In the genomic region with DNA sequence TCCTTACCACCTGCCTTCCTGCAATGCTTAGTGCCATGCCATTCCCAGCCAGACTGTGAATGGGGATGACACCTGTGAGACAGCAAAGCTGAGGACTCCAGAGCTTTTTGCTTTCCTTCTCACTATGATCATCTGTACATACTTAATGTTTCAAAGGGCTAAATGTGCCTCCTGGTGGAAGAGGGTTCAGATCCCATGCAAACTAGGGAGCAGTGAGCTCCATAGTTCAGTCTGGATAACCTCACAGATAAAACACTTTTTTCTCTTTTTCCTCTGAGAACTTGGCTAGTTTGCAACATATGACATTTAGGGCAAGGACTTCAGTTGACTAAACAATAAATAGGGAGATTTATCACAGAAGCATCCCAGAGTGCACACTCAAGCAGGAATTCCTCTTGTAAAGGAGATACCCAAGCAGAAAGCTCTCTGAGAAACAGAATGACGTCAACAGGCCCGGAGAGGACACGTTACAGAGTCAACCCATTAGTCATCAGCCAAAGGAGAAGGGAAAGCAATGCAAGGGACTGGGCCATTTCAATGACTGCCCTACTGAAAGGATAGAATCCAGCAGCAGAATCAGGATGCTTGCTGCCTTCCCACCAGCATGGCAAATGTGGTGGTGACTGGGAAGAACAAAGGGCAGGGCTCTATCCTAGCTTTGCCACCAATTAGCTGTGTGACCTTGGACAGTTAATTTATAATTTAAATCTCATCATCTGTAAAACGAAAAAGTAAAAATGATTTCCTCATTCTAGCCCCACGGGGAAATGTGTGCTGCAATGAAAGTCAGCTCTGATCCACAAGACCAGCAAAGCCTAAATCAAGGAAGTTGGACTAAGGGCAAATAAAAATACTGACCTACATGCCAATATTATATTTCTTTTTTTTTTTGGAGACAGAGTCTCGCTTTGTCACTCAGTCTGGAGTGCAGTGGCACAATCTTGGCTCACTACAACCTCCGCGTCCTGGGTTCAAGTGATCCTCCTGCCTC, we compare ENCODE assay signal across 11 cellular contexts.
DNase-seq lines count a peak whose midpoint lies in the region; ATAC-seq and TF ChIP-seq lines count a peak whose summit lies in the region.
"Had no signal": no experiment of that assay in that cellular context is flagged by ENCODE, and none has a peak within 500 bp of the region (broad histone marks: within the 10 kb centered on the region; RNA-seq: fewer than 3 reads in every experiment).

No MANE protein-coding gene starts in this region.

- H3K27me3 ChIP-seq in gastroesophageal sphincter (no peaks in the 10 kb centered on the region), WERI-Rb-1 (ENCODE audit: insufficient read depth, low read depth, severe bottlenecking) (no peaks in the 10 kb centered on the region)

- H3K36me3 Mint-ChIP-seq in T-cell: peaks cover 59% of the 10 kb centered on the region

- H3K9me3 ChIP-seq in gastroesophageal sphincter: no peaks in the 10 kb centered on the region
- no peaks in the 10 kb centered on the region for H3K9me3 ChIP-seq in WERI-Rb-1 (ENCODE audit: severe bottlenecking)

- H3K4me1 ChIP-seq in gastroesophageal sphincter: peaks cover 0 to 26% (median 6%) of the 10 kb centered on the region in 3 donors

- in situ Hi-C loops in Caki2 (cut with HindIII; ENCODE audit: low pct_unique_long_range_greater_than_20kb, low sequenced_read_pairs): no loop called here

- ATAC-seq in T-cell (replicated peaks in 1 of 4) (no peak), gastroesophageal sphincter (peak; percentile 87), GM21528 (IDR thresholded peaks at IDR 0.05; ENCODE audit: low FRiP score, unreplicated experiment) (no peak), GM18870 (IDR thresholded peaks at IDR 0.05; ENCODE audit: unreplicated experiment) (no peak)

- peak overlapping the region; percentile 7 to 29 for H3K27ac Mint-ChIP-seq in T-cell

- CTCF ChIA-PET in T-cell (lab: Charles Lee): interaction anchor here (0.5 to 0.7 kb wide), 3 partner anchors 65 to 1342 kb away, joined by 3 to 4 read pairs (median 4); no protein-coding TSS in a partner anchor

- peak in 1 of 4 experiments; percentile 7 for TF ChIP-seq CTCF in gastroesophageal sphincter (IDR thresholded peaks at IDR 0.05)
- TF ChIP-seq CTCF in WERI-Rb-1 (IDR thresholded peaks at IDR 0.05; ENCODE audit: low read depth, low read length): no peak

- peak overlapping the region in 3 of 4 donors; percentile 29 to 67 (median 30) for H3K27ac ChIP-seq in gastroesophageal sphincter
- H3K27ac ChIP-seq in WERI-Rb-1: no peak overlapping the region

- POLR2A ChIA-PET in T-cell (lab: Charles Lee): interaction anchor here in 1 of 2 donors (0.6 kb wide), 1 partner anchor 17 kb away, joined by 5 read pairs; no protein-coding TSS in a partner anchor

- TF ChIP-seq EP300 in gastroesophageal sphincter (IDR thresholded peaks at IDR 0.05): no peak

- H3K4me3 ChIP-seq in gastroesophageal sphincter (no peak overlapping the region), WERI-Rb-1 (ENCODE audit: low read depth, low read length) (no peak overlapping the region)

- H3K9me3 Mint-ChIP-seq in T-cell: no peaks in the 10 kb centered on the region

- H3K4me3 Mint-ChIP-seq in T-cell: no peak overlapping the region

- 52 to 62% methylated on average over 6 to 7 of the region's 8 CpGs for WGBS in gastroesophageal sphincter (ENCODE audit: low coverage in 1 of 2), 2 donors

- no peaks in the 10 kb centered on the region for H3K27me3 Mint-ChIP-seq in T-cell

- peaks cover 5 to 7% (median 6%) of the 10 kb centered on the region in 3 donors for H3K4me1 Mint-ChIP-seq in T-cell

- no peak for TF ChIP-seq POLR2A in gastroesophageal sphincter (IDR thresholded peaks at IDR 0.05)

- H3K36me3 ChIP-seq in gastroesophageal sphincter (peaks cover 0 to 70% of the 10 kb centered on the region in 2 donors), WERI-Rb-1 (peaks cover 45% of the 10 kb centered on the region)

- DNase-seq in Caki2 (ENCODE audit: low read depth) (peak; percentile 78), T-cell (peak in 1 of 34 experiments; percentile 15), renal cortical epithelial cell (ENCODE audit: low read depth) (peak; percentile 54), COLO829 (ENCODE audit: low spot score) (no peak), WERI-Rb-1 (no peak)
- DNase-seq: anterior cingulate cortex, H7, KBM-7 had no signal

Comparison
In these comparisons a context has a peak if more than half of its experiments do, and no peak if none do; other contexts are left out.
1. DNase-seq: peak in Caki2 (single experiment) and renal cortical epithelial cell (single experiment); none in COLO829 (single experiment) and WERI-Rb-1 (single experiment).